In the genomic region with DNA sequence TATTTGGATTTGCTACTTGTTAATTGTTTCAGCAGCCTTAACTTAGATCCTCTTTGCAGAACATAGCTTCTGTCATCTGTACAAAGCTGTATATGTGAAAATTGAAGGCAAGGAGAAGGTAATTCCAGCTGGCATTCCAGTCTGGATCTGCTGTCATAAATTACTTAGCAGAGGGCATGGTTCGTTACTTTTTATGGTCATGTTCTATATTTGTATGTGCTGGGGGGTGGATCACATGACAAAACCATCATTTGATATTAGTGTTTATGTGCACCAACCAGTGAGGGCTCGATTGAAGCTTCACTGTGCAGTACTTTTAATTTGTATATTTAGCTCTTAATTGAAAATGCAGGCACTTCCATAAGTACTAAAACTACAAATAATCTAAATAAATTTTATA, we compare ENCODE assay signal across 12 cellular contexts.
DNase-seq lines count a peak whose midpoint lies in the region; ATAC-seq and TF ChIP-seq lines count a peak whose summit lies in the region.
"Had no signal": no experiment of that assay in that cellular context is flagged by ENCODE, and none has a peak within 500 bp of the region (broad histone marks: within the 10 kb centered on the region; RNA-seq: fewer than 3 reads in every experiment).

No MANE protein-coding gene starts in this region.

- peak overlapping the region; percentile 86 for H3K27ac ChIP-seq in muscle layer of duodenum (ENCODE audit: low read length)
- H3K27ac ChIP-seq: left lung, testis had no signal

- peak; percentile 16 for DNase-seq in AG10803 (ENCODE audit: low read depth)
- peak; percentile 69 for DNase-seq in NCI-H146 (lab: John Stamatoyannopoulos, UW)
- peak; percentile 15 for DNase-seq in amniotic epithelial cell (ENCODE audit: low read depth)
- DNase-seq in NAMALWA (ENCODE audit: low spot score), result no peak
- no peak for DNase-seq in sciatic nerve (ENCODE audit: low spot score)
- DNase-seq in amygdala (lab: John Stamatoyannopoulos, UW), result no peak
- DNase-seq: activated effector memory CD4-positive, alpha-beta T cell treated with Interleukin-2 at 50 U/mL for 16 hours; left lung; posterior cingulate gyrus; testis had no signal

- TF ChIP-seq CTCF in AG10803 (conservative IDR thresholded peaks at IDR 0.05; ENCODE audit: low read length), result no peak

- no peaks in the 10 kb centered on the region for H3K9me3 ChIP-seq in muscle layer of duodenum (ENCODE audit: control insufficient read depth in 1 of 2, low read length in 2 of 2)
- H3K9me3 ChIP-seq: left lung, testis had no signal

- intact Hi-C loops in sciatic nerve (cut with DNase I), result no loop called here

- H3K4me3 ChIP-seq in AG10803 (ENCODE audit: low read length) (no peak overlapping the region), muscle layer of duodenum (ENCODE audit: low read depth in 1 of 2, low read length in 2 of 2) (no peak overlapping the region)
- H3K4me3 ChIP-seq: left lung, testis had no signal

- peaks cover 13 to 25% of the 10 kb centered on the region in 2 donors for H3K4me1 ChIP-seq in muscle layer of duodenum (ENCODE audit: control insufficient read depth in 1 of 2, insufficient read depth in 2 of 2, low read length in 2 of 2)
- H3K4me1 ChIP-seq: testis had no signal

- ATAC-seq in sciatic nerve (no peak), HG03159 (IDR thresholded peaks at IDR 0.05; ENCODE audit: unreplicated experiment) (no peak)
- ATAC-seq: left lung had no signal

- H3K27me3 ChIP-seq in muscle layer of duodenum (ENCODE audit: low read depth, low read length), result no peaks in the 10 kb centered on the region
- H3K27me3 ChIP-seq: left lung, testis had no signal

- H3K36me3 ChIP-seq in muscle layer of duodenum (ENCODE audit: control insufficient read depth in 1 of 2, insufficient read depth in 2 of 2, low read length in 2 of 2), result no peaks in the 10 kb centered on the region
- H3K36me3 ChIP-seq: left lung had no signal

Comparison
In these comparisons a context has a peak if more than half of its experiments do, and no peak if none do; other contexts are left out.
1. DNase-seq: peak in AG10803 (single experiment), NCI-H146 (single experiment) and amniotic epithelial cell (single experiment); none in NAMALWA (single experiment), sciatic nerve (single experiment) and amygdala (0 of 56).